In genomic region chr1:224377676-224378006, GRCh38 we compare ENCODE assay signal across 9 cellular contexts. TPM values are rescaled to one million over a fixed set of nuclear protein-coding genes. Genes with fewer than 3 reads are reported as not detected.
DNase-seq lines count a peak whose midpoint lies in the region; ATAC-seq and TF ChIP-seq lines count a peak whose summit lies in the region.
"Had no signal": no experiment of that assay in that cellular context is flagged by ENCODE, and none has a peak within 500 bp of the region (broad histone marks: within the 10 kb centered on the region; RNA-seq: fewer than 3 reads in every experiment).

No MANE protein-coding gene starts in this region.

- CTCF ChIA-PET in activated CD4-positive, alpha-beta T cell treated with anti-CD3 and anti-CD28 coated beads for 36 hours (lab: Charles Lee), result no interaction called here

- H3K27me3 Mint-ChIP-seq in activated CD4-positive, alpha-beta T cell treated with anti-CD3 and anti-CD28 coated beads for 36 hours, result no peaks in the 10 kb centered on the region

- H3K27ac ChIP-seq in SK-N-MC, result peak overlapping the region; percentile 42
- peak overlapping the region; percentile 25 for H3K27ac ChIP-seq in cardiac muscle cell
- H3K27ac ChIP-seq in suprapubic skin, result no peak overlapping the region

- peak overlapping the region; percentile 82 for H3K27ac Mint-ChIP-seq in activated CD4-positive, alpha-beta T cell treated with anti-CD3 and anti-CD28 coated beads for 36 hours

- H3K4me3 ChIP-seq in SK-N-MC (no peak overlapping the region), cardiac muscle cell (no peak overlapping the region), suprapubic skin (no peak overlapping the region)

- H3K9ac ChIP-seq in SK-N-MC (ENCODE audit: insufficient read length), result no peak overlapping the region

- no peak overlapping the region for H3K4me3 Mint-ChIP-seq in activated CD4-positive, alpha-beta T cell treated with anti-CD3 and anti-CD28 coated beads for 36 hours
- H3K4me3 Mint-ChIP-seq: nephron had no signal

- peak; percentile 56 for DNase-seq in activated CD4-positive, alpha-beta T cell treated with anti-CD3 and anti-CD28 coated beads for 36 hours
- DNase-seq in activated CD4-positive, alpha-beta T cell treated with anti-CD3 and anti-CD28 coated beads, Interleukin-2, amount 50 U/mL, for 4 hours, result no peak
- DNase-seq in SK-N-MC (ENCODE audit: low read depth, low spot score), result no peak
- DNase-seq in cardiac muscle cell (ENCODE audit: low read depth in 1 of 2, low spot score in 1 of 2), result peak in 1 of 2 donors; percentile 36
- no peak for DNase-seq in NCI-H187 treated with DMSO at 0.1 percent for 48 hours (lab: John Stamatoyannopoulos, UW)
- no peak for DNase-seq in suprapubic skin (ENCODE audit: low spot score in 2 of 2)
- DNase-seq in effector CD4-positive, alpha-beta T cell, result no peak

- H3K4me1 ChIP-seq in cardiac muscle cell (ENCODE audit: low read depth) (no peaks in the 10 kb centered on the region), suprapubic skin (peaks cover 7% of the 10 kb centered on the region)

- POLR2A ChIA-PET in activated CD4-positive, alpha-beta T cell treated with anti-CD3 and anti-CD28 coated beads for 36 hours (lab: Charles Lee), result interaction anchor here (1.0 to 1.2 kb wide), 2 partner anchors 10 to 121 kb away, joined by 4 to 5 read pairs; no protein-coding TSS in a partner anchor

- no peak for TF ChIP-seq POLR2A in suprapubic skin (IDR thresholded peaks at IDR 0.05)

- TF ChIP-seq CTCF in cardiac muscle cell (IDR thresholded peaks at IDR 0.05; ENCODE audit: low read depth, low read length) (no peak), suprapubic skin (IDR thresholded peaks at IDR 0.05) (no peak)

- no peaks in the 10 kb centered on the region for H3K9me3 ChIP-seq in SK-N-MC (ENCODE audit: low read depth, low read length)
- no peaks in the 10 kb centered on the region for H3K9me3 ChIP-seq in cardiac muscle cell (ENCODE audit: low read depth)
- H3K9me3 ChIP-seq in suprapubic skin, result no peaks in the 10 kb centered on the region

- peaks cover 69% of the 10 kb centered on the region for H3K36me3 ChIP-seq in SK-N-MC (ENCODE audit: insufficient read depth, low read length)
- H3K36me3 ChIP-seq in cardiac muscle cell, result peaks cover 23% of the 10 kb centered on the region
- peaks cover 62% of the 10 kb centered on the region for H3K36me3 ChIP-seq in suprapubic skin

- ATAC-seq in activated CD4-positive, alpha-beta T cell treated with anti-CD3 and anti-CD28 coated beads for 36 hours, result peak; percentile 68
- ATAC-seq in HG02870 (IDR thresholded peaks at IDR 0.05; ENCODE audit: unreplicated experiment), result peak; percentile 47

- peaks cover 94% of the 10 kb centered on the region for H3K4me1 Mint-ChIP-seq in activated CD4-positive, alpha-beta T cell treated with anti-CD3 and anti-CD28 coated beads for 36 hours

- no peaks in the 10 kb centered on the region for H3K9me3 Mint-ChIP-seq in activated CD4-positive, alpha-beta T cell treated with anti-CD3 and anti-CD28 coated beads for 36 hours (ENCODE audit: low read depth)
- H3K9me3 Mint-ChIP-seq: nephron had no signal

- intact Hi-C loops in activated CD4-positive, alpha-beta T cell treated with anti-CD3 and anti-CD28 coated beads for 36 hours (cut with DNase I, micrococcal nuclease), result loop anchor here (1.0 to 2.0 kb wide), 3 partner anchors 15 to 57 kb away; partner anchors contain the start of gene WDR26 (in 1 of the 2)

- TF ChIP-seq EP300 in suprapubic skin (IDR thresholded peaks at IDR 0.05), result no peak

- peaks cover 73% of the 10 kb centered on the region for H3K36me3 Mint-ChIP-seq in activated CD4-positive, alpha-beta T cell treated with anti-CD3 and anti-CD28 coated beads for 36 hours (ENCODE audit: low read depth)

- H3K27me3 ChIP-seq in cardiac muscle cell (no peaks in the 10 kb centered on the region), suprapubic skin (no peaks in the 10 kb centered on the region)

- 93% methylated on average over 2 of the region's 2 CpGs for WGBS in suprapubic skin

RNA-seq across cellular contexts. Expression of gene CNIH4, which starts 21.0 kb away (rescaled TPM):
- total RNA-seq in activated CD4-positive, alpha-beta T cell treated with anti-CD3 and anti-CD28 coated beads for 36 hours, result 10 to 100 TPM; 29.9 to 49.6 TPM
- 15.0 and 24.3 TPM in 2 replicates for total RNA-seq in cardiac muscle cell
- polyA plus RNA-seq in cardiac muscle cell, result 69.5 and 80.0 TPM in 2 replicates
- total RNA-seq in suprapubic skin, result 10 to 100 TPM; 27.8 to 49.5 (median 29.8) TPM

RNA-seq across cellular contexts. Expression of gene NVL, which starts 47.7 kb away (rescaled TPM):
- 10 to 100 TPM; 34.2 to 44.1 TPM for total RNA-seq in activated CD4-positive, alpha-beta T cell treated with anti-CD3 and anti-CD28 coated beads for 36 hours
- total RNA-seq in cardiac muscle cell, result 32.7 and 33.3 TPM in 2 replicates
- 24.0 and 27.6 TPM in 2 replicates for polyA plus RNA-seq in cardiac muscle cell
- total RNA-seq in suprapubic skin, result 10 to 100 TPM; 31.7 to 86.4 (median 36.8) TPM

RNA-seq across cellular contexts. Expression of gene WDR26, which starts 57.0 kb away (rescaled TPM):
- total RNA-seq in activated CD4-positive, alpha-beta T cell treated with anti-CD3 and anti-CD28 coated beads for 36 hours, result 10 to 100 TPM; 74.0 to 75.6 TPM
- 42.0 and 62.2 TPM in 2 replicates for total RNA-seq in cardiac muscle cell
- polyA plus RNA-seq in cardiac muscle cell, result 14.9 and 15.3 TPM in 2 replicates
- 100 to 1,000 TPM in 3 of 4 donors, 10 to 100 TPM in 1; 92.4 to 174 (median 111) TPM for total RNA-seq in suprapubic skin
